10 cellular contexts compared by ENCODE assay signal in genomic region chr2:46171441-46171953, GRCh38.
DNase-seq lines count a peak whose midpoint lies in the region; ATAC-seq and TF ChIP-seq lines count a peak whose summit lies in the region.
"Had no signal": no experiment of that assay in that cellular context is flagged by ENCODE, and none has a peak within 500 bp of the region (broad histone marks: within the 10 kb centered on the region; RNA-seq: fewer than 3 reads in every experiment).

No MANE protein-coding gene starts in this region.

- CTCF ChIA-PET in AG04449 (lab: Yijun Ruan, JAX): interaction anchor here (1.0 to 1.6 kb wide), 5 partner anchors 9 to 195 kb away, joined by 3 to 7 read pairs (median 3); no protein-coding TSS in a partner anchor

- no peak for TF ChIP-seq CTCF in AG04449 (IDR thresholded peaks at IDR 0.05; ENCODE audit: insufficient read depth, low read length, missing control alignments)
- no peak for TF ChIP-seq CTCF in progenitor cell of endocrine pancreas (IDR thresholded peaks at IDR 0.05; ENCODE audit: unreplicated experiment)

- POLR2A ChIA-PET in AG04449 (lab: Yijun Ruan, JAX): interaction anchor here (0.6 to 1.9 kb wide), 2 partner anchors 70 to 126 kb away, joined by 3 to 14 read pairs; partner anchors contain the start of gene EPAS1

- no peak for ATAC-seq in HG02885 (IDR thresholded peaks at IDR 0.05; ENCODE audit: poor library complexity, unreplicated experiment)
- ATAC-seq in GM19324 (IDR thresholded peaks at IDR 0.05; ENCODE audit: low FRiP score, unreplicated experiment): no peak
- ATAC-seq in HG03135 (IDR thresholded peaks at IDR 0.05; ENCODE audit: unreplicated experiment): no peak

- no peak overlapping the region for H3K4me3 ChIP-seq in AG04449 (ENCODE audit: low read depth, low read length)

- H3K4me1 Mint-ChIP-seq in progenitor cell of endocrine pancreas (ENCODE audit: low read depth): peaks cover 2% of the 10 kb centered on the region

- DNase-seq in AG04449 (ENCODE audit: low read depth, low spot score) (peak; percentile 49), M059J (ENCODE audit: low read depth) (peak; percentile 89), brain pericyte (ENCODE audit: low read depth, low spot score) (peak; percentile 73), kidney glomerular epithelial cell (lab: John Stamatoyannopoulos, UW) (peak; percentile 3), progenitor cell of endocrine pancreas (ENCODE audit: low spot score, unreplicated experiment) (no peak)
- DNase-seq: MV-4-11 had no signal

- no peaks in the 10 kb centered on the region for H3K9me3 Mint-ChIP-seq in progenitor cell of endocrine pancreas (ENCODE audit: low read depth)
- H3K9me3 Mint-ChIP-seq: stimulated activated naive CD8-positive, alpha-beta T cell treated with anti-CD3 and anti-CD28 coated beads, Interleukin-15, Interleukin-2, amounts not matched to agents 100 ng/mL and 50 ng/mL, for 24 hours had no signal

- no peak overlapping the region for H3K4me3 Mint-ChIP-seq in progenitor cell of endocrine pancreas (ENCODE audit: low read depth)
- H3K4me3 Mint-ChIP-seq: stimulated activated naive CD8-positive, alpha-beta T cell treated with anti-CD3 and anti-CD28 coated beads, Interleukin-15, Interleukin-2, amounts not matched to agents 100 ng/mL and 50 ng/mL, for 24 hours had no signal

- H3K27me3 Mint-ChIP-seq in progenitor cell of endocrine pancreas: peaks cover 18% of the 10 kb centered on the region
- H3K27me3 Mint-ChIP-seq: stimulated activated naive CD8-positive, alpha-beta T cell treated with anti-CD3 and anti-CD28 coated beads, Interleukin-15, Interleukin-2, amounts not matched to agents 100 ng/mL and 50 ng/mL, for 24 hours had no signal

- no peaks in the 10 kb centered on the region for H3K36me3 Mint-ChIP-seq in progenitor cell of endocrine pancreas (ENCODE audit: insufficient read depth)

- H3K27ac Mint-ChIP-seq in progenitor cell of endocrine pancreas: no peak overlapping the region
- H3K27ac Mint-ChIP-seq: stimulated activated naive CD8-positive, alpha-beta T cell treated with anti-CD3 and anti-CD28 coated beads, Interleukin-15, Interleukin-2, amounts not matched to agents 100 ng/mL and 50 ng/mL, for 24 hours had no signal
